ENCODE assay signal across 8 cellular contexts in the genomic region with DNA sequence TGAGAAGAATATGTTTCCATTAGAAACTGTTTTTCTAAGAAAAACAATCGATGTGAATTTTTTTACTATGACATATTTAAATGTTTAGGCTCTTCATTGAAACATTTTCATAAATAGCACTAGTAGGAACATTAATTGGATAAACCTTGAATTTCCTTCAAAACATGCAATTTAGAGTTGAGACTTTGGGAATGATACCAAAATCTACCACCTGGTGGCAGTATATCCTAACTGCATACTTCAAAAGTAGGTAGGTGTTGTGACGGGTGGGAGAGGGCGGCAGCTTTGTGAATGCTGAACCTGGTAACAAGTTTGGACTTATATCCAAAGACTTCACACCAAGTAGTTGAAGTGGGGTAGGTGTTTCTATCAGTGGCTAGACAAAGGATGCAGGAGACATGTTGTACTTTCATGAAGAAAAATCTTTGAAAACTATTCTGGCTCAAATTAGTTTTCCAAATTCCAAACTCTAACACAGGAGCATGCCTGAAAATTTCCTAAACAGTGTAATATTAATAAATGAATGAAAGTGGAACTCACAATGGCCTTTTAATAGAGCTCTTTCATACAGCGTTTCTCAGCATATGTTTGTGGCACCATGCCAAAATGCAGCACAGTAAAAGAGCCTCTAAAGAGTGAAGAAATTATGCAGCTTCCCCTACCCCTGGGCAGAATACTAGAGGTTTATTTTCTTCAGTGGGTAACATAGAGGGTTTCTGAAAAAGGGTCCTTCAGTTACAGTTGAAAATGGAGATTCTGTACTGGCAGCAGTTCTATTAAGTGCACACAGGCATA.
DNase-seq lines count a peak whose midpoint lies in the region; ATAC-seq and TF ChIP-seq lines count a peak whose summit lies in the region.

No MANE protein-coding gene starts in this region.

- CTCF ChIA-PET in CD8-positive, alpha-beta T cell (lab: Charles Lee): interaction anchor here (0.6 to 1.2 kb wide), 6 partner anchors 13 to 1054 kb away, joined by 3 to 4 read pairs (median 3); no protein-coding TSS in a partner anchor
- CTCF ChIA-PET in activated CD4-positive, alpha-beta memory T cell treated with anti-CD3 and anti-CD28 coated beads, Interleukin-2, amount 10 ng/mL, durations not matched to agents 7 days and 5 days (lab: Charles Lee): interaction anchor here (1.1 to 1.7 kb wide), 4 partner anchors 11 to 1053 kb away, joined by 3 to 5 read pairs (median 4); no protein-coding TSS in a partner anchor

- peak in 4 of 7 experiments; percentile 6 to 32 (median 23) for DNase-seq in CD8-positive, alpha-beta T cell
- DNase-seq in NCI-H2107 (lab: John Stamatoyannopoulos, UW) (peak; percentile 27), foreskin fibroblast (peak in 1 of 2 donors; percentile 4), posterior cingulate gyrus (peak in 6 of 10 donors; percentile 10 to 74 (median 30)), T1000 (lab: John Stamatoyannopoulos, UW) (no peak)
- DNase-seq in activated CD4-positive, alpha-beta memory T cell treated with anti-CD3 and anti-CD28 coated beads, Interleukin-2, amount 10 ng/mL, durations not matched to agents 7 days and 5 days: peak; percentile 23

- ATAC-seq in CD8-positive, alpha-beta T cell: peak; percentile 65
- peak; percentile 91 for ATAC-seq in GM18861 (IDR thresholded peaks at IDR 0.05; ENCODE audit: unreplicated experiment)
- peak; percentile 94 for ATAC-seq in HG02981 (IDR thresholded peaks at IDR 0.05; ENCODE audit: unreplicated experiment)

- peak overlapping the region; percentile 20 for H3K4me3 Mint-ChIP-seq in CD8-positive, alpha-beta T cell
- no peak overlapping the region for H3K4me3 Mint-ChIP-seq in activated CD4-positive, alpha-beta memory T cell treated with anti-CD3 and anti-CD28 coated beads, Interleukin-2, amount 10 ng/mL, durations not matched to agents 7 days and 5 days

- POLR2A ChIA-PET in CD8-positive, alpha-beta T cell (lab: Charles Lee): no interaction called here
- POLR2A ChIA-PET in activated CD4-positive, alpha-beta memory T cell treated with anti-CD3 and anti-CD28 coated beads, Interleukin-2, amount 10 ng/mL, durations not matched to agents 7 days and 5 days (lab: Charles Lee): no interaction called here

- no peaks in the 10 kb centered on the region for H3K36me3 Mint-ChIP-seq in CD8-positive, alpha-beta T cell
- no peaks in the 10 kb centered on the region for H3K36me3 Mint-ChIP-seq in activated CD4-positive, alpha-beta memory T cell treated with anti-CD3 and anti-CD28 coated beads, Interleukin-2, amount 10 ng/mL, durations not matched to agents 7 days and 5 days (ENCODE audit: low read depth)

- H3K9me3 Mint-ChIP-seq in CD8-positive, alpha-beta T cell: peaks cover 2% of the 10 kb centered on the region
- H3K9me3 Mint-ChIP-seq in activated CD4-positive, alpha-beta memory T cell treated with anti-CD3 and anti-CD28 coated beads, Interleukin-2, amount 10 ng/mL, durations not matched to agents 7 days and 5 days: no peaks in the 10 kb centered on the region

- peaks cover 2% of the 10 kb centered on the region for H3K4me1 Mint-ChIP-seq in CD8-positive, alpha-beta T cell (ENCODE audit: low read depth)
- no peaks in the 10 kb centered on the region for H3K4me1 Mint-ChIP-seq in activated CD4-positive, alpha-beta memory T cell treated with anti-CD3 and anti-CD28 coated beads, Interleukin-2, amount 10 ng/mL, durations not matched to agents 7 days and 5 days

- H3K27me3 ChIP-seq in CD8-positive, alpha-beta T cell (ENCODE audit: insufficient read depth, low read length): no peaks in the 10 kb centered on the region

- no peak overlapping the region for H3K27ac Mint-ChIP-seq in CD8-positive, alpha-beta T cell
- no peak overlapping the region for H3K27ac Mint-ChIP-seq in activated CD4-positive, alpha-beta memory T cell treated with anti-CD3 and anti-CD28 coated beads, Interleukin-2, amount 10 ng/mL, durations not matched to agents 7 days and 5 days

- intact Hi-C loops in CD8-positive, alpha-beta T cell (cut with DNase I, micrococcal nuclease): loop anchor here (1.0 to 10.0 kb wide), 3 partner anchors 298 to 1048 kb away; no protein-coding TSS in a partner anchor
- intact Hi-C loops in posterior cingulate gyrus (cut with DNase I): loop anchor here (2.0 kb wide), 1 partner anchor 1054 kb away; no protein-coding TSS in a partner anchor

- no peak overlapping the region for H3K27ac ChIP-seq in CD8-positive, alpha-beta T cell (ENCODE audit: low read depth, low read length)

- peaks cover 12% of the 10 kb centered on the region for H3K27me3 Mint-ChIP-seq in CD8-positive, alpha-beta T cell (ENCODE audit: low read depth)
- peaks cover 3% of the 10 kb centered on the region for H3K27me3 Mint-ChIP-seq in activated CD4-positive, alpha-beta memory T cell treated with anti-CD3 and anti-CD28 coated beads, Interleukin-2, amount 10 ng/mL, durations not matched to agents 7 days and 5 days

- H3K4me3 ChIP-seq in CD8-positive, alpha-beta T cell (ENCODE audit: low read depth, low read length): no peak overlapping the region
- H3K4me3 ChIP-seq in foreskin fibroblast (ENCODE audit: low read depth in 1 of 2, low read length in 2 of 2): no peak overlapping the region

- H3K36me3 ChIP-seq in CD8-positive, alpha-beta T cell (ENCODE audit: insufficient read depth, low read length): no peaks in the 10 kb centered on the region

- TF ChIP-seq CTCF in CD8-positive, alpha-beta T cell (IDR thresholded peaks at IDR 0.05): peak; percentile 90
- peak; percentile 44 for TF ChIP-seq CTCF in foreskin fibroblast (IDR thresholded peaks at IDR 0.05; ENCODE audit: low read depth, low read length)

- peaks cover 3% of the 10 kb centered on the region for H3K4me1 ChIP-seq in CD8-positive, alpha-beta T cell (ENCODE audit: insufficient read depth, low read length)

- no peaks in the 10 kb centered on the region for H3K9me3 ChIP-seq in CD8-positive, alpha-beta T cell (ENCODE audit: low read length)
